ENCODE assay signal across 31 cellular contexts in the genomic region with DNA sequence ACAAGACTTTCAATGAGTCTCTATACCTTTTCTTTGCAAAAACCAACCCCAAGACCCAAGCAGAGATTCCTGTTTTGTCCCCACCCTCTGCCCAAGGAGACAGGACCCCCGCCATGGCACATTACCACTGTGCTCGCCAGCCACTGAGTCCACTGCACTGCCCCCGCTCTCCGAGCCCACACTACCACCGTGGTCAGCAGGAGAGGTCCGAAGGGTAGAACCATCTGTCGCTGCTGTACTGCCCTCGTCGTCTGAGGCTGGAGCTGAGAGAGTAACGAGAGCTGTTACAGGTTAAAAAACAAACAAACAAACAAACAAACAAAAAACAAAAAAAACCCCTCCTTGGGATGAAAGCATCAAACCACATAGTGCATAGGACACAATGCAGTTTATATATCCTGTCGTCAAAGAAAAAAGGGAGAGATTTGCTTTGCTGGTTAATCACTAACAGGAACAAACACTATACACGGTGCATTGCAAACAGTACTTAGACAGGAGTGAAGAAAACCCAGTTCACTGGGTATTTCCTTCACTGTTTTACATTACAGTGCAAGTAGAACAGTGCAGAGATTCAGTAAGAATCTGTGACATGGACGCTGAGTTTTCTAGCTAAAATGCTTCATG.
DNase-seq lines count a peak whose midpoint lies in the region; ATAC-seq, FAIRE-seq and TF ChIP-seq lines count a peak whose summit lies in the region.
"Had no signal": no experiment of that assay in that cellular context is flagged by ENCODE, and none has a peak within 500 bp of the region (broad histone marks: within the 10 kb centered on the region; RNA-seq: fewer than 3 reads in every experiment).

No MANE protein-coding gene starts in this region.

- ATAC-seq in mucosa of descending colon (peak; percentile 83), esophagus mucosa (no peak), GM19463 (IDR thresholded peaks at IDR 0.05; ENCODE audit: unreplicated experiment) (no peak)
- ATAC-seq: naive thymus-derived CD8-positive, alpha-beta T cell; stimulated activated memory B cell treated with anti-CD40 and anti-IgM and Interleukin-4, amounts not matched to agents 10 μg/mL and 1 μg/mL and 100 μg/mL, for 72 hours had no signal

- POLR2A ChIA-PET in A673 (lab: Charles Lee; ENCODE audit: low non-redundant PET): interaction anchor here (0.5 kb wide), 1 partner anchor 34 kb away, joined by 5 read pairs; no protein-coding TSS in a partner anchor

- peak; percentile 48 for DNase-seq in DMS53 treated with DMSO at 0.1 percent for 48 hours (lab: John Stamatoyannopoulos, UW; ENCODE audit: unreplicated experiment)
- no peak for DNase-seq in colonic mucosa
- no peak for DNase-seq in mucosa of descending colon
- no peak for DNase-seq in A673 (ENCODE audit: low spot score)
- no peak for DNase-seq in HTR-8/SVneo (ENCODE audit: insufficient read length, low spot score)
- DNase-seq: activated CD4-positive, alpha-beta T cell treated with anti-CD3 and anti-CD28 coated beads, Interleukin-2, amount 50 U/mL, for 48 hours; activated CD4-positive, CD25-positive, alpha-beta regulatory T cell; activated CD8-positive, alpha-beta memory T cell treated with anti-CD3 and anti-CD28 coated beads, Interleukin-2, amount 50 U/mL, for 4 hours; activated gamma-delta T cell treated with Interleukin-2 at 50 U/mL for 16 hours; Caco-2; dermis blood vessel endothelial cell; glutamatergic neuron; kidney glomerular epithelial cell; mesenchymal stem cell; naive thymus-derived CD8-positive, alpha-beta T cell; NCI-H1105; NCI-H2081 treated with DMSO at 0.1 percent for 48 hours; NCI-H774; SK-N-SH; spleen; stimulated activated CD4-positive, alpha-beta T cell treated with anti-CD3 and anti-CD28 coated beads, Interleukin-4, amount 100 ng/mL, for 1 hour; T-helper 9 cell; uterus had no signal

- no peaks in the 10 kb centered on the region for H3K27me3 ChIP-seq in KMS-11 (ENCODE audit: insufficient read depth, low read depth)
- no peaks in the 10 kb centered on the region for H3K27me3 ChIP-seq in colonic mucosa
- H3K27me3 ChIP-seq in A673 (replicated peaks; ENCODE audit: insufficient read depth, low read depth, low read length, poor library complexity): no peaks in the 10 kb centered on the region
- H3K27me3 ChIP-seq: right atrium auricular region, spleen, uterus had no signal

- no peaks in the 10 kb centered on the region for H3K79me2 ChIP-seq in KMS-11 (ENCODE audit: insufficient read depth, low read depth)

- H3K36me3 ChIP-seq in KMS-11 (ENCODE audit: insufficient read depth): no peaks in the 10 kb centered on the region; the same call in 1 of the 2 replicates
- peaks cover 22% of the 10 kb centered on the region for H3K36me3 ChIP-seq in colonic mucosa
- H3K36me3 ChIP-seq in mucosa of descending colon (ENCODE audit: low read depth): no peaks in the 10 kb centered on the region
- H3K36me3 ChIP-seq in A673 (ENCODE audit: insufficient read depth, low read length, poor library complexity, severe bottlenecking): peaks cover 91% of the 10 kb centered on the region
- H3K36me3 ChIP-seq: uterus had no signal

- BruUV-seq in A673 (replicated peaks; lab: Mats Ljungman, UMichigan): no TSS peak

- no peak for TF ChIP-seq CTCF in KMS-11 (conservative IDR thresholded peaks at IDR 0.05; ENCODE audit: low read depth, low read length)
- TF ChIP-seq CTCF in colonic mucosa (IDR thresholded peaks at IDR 0.05): no peak
- TF ChIP-seq CTCF in mucosa of descending colon (IDR thresholded peaks at IDR 0.05): no peak
- TF ChIP-seq CTCF in A673 (conservative IDR thresholded peaks at IDR 0.05; ENCODE audit: low read depth, low read length): no peak

- H3K4me3 ChIP-seq in KMS-11 (IDR thresholded peaks at IDR 0.05; ENCODE audit: insufficient read depth, low read depth, low read length): no peak overlapping the region
- no peak overlapping the region for H3K4me3 ChIP-seq in colonic mucosa
- H3K4me3 ChIP-seq in mucosa of descending colon: no peak overlapping the region
- H3K4me3 ChIP-seq in A673 (ENCODE audit: low read depth, low read length, poor library complexity, severe bottlenecking): no peak overlapping the region
- H3K4me3 ChIP-seq: right atrium auricular region, spleen, uterus had no signal

- CTCF ChIA-PET in A673 (lab: Charles Lee): no interaction called here

- no peak overlapping the region for H2AFZ ChIP-seq in KMS-11 (ENCODE audit: low read depth)

- H3K27ac ChIP-seq in KMS-11 (peak overlapping the region; percentile 62; the same call in 1 of the 2 replicates), colonic mucosa (peak overlapping the region; percentile 63), A673 (ENCODE audit: low read depth, low read length, poor library complexity, severe bottlenecking) (no peak overlapping the region)
- H3K27ac ChIP-seq: right atrium auricular region, spleen, uterus had no signal

- peak overlapping the region; percentile 48; the same call in 1 of the 2 replicates for H3K4me2 ChIP-seq in KMS-11
- H3K4me2 ChIP-seq: SK-N-SH had no signal

- peaks cover 47% of the 10 kb centered on the region for H3K4me1 ChIP-seq in KMS-11 (ENCODE audit: low read depth, poor library complexity, severe bottlenecking)
- H3K4me1 ChIP-seq in colonic mucosa: no peaks in the 10 kb centered on the region
- H3K4me1 ChIP-seq in mucosa of descending colon (ENCODE audit: low read depth): peaks cover 16% of the 10 kb centered on the region
- no peaks in the 10 kb centered on the region for H3K4me1 ChIP-seq in A673 (ENCODE audit: insufficient read depth, low read length, poor library complexity, severe bottlenecking)
- H3K4me1 ChIP-seq: Caco-2, right atrium auricular region, spleen, uterus had no signal

- H3K9ac ChIP-seq in KMS-11 (peak overlapping the region; percentile 4; the same call in 1 of the 2 replicates), colonic mucosa (ENCODE audit: low read depth in 2 of 2, low read length in 2 of 2) (peak overlapping the region in 1 of 2 donors; percentile 19)
- H3K9ac ChIP-seq: SK-N-SH had no signal

- H3K9me3 ChIP-seq in colonic mucosa (no peaks in the 10 kb centered on the region), mucosa of descending colon (no peaks in the 10 kb centered on the region), A673 (ENCODE audit: low read depth, low read length, poor library complexity, severe bottlenecking) (no peaks in the 10 kb centered on the region)
- H3K9me3 ChIP-seq: Caco-2, SK-N-SH, uterus had no signal

- intact Hi-C loops in colonic mucosa (cut with DNase I) (no loop called here), mucosa of descending colon (cut with DNase I, micrococcal nuclease) (no loop called here), A673 (cut with micrococcal nuclease; ENCODE audit: unreplicated experiment) (no loop called here)

- H4K20me1 ChIP-seq in KMS-11 (ENCODE audit: insufficient read depth): no peaks in the 10 kb centered on the region

- FAIRE-seq in HTR-8/SVneo (lab: Jason Lieb, UNC): no peak
- FAIRE-seq: endothelial cell of umbilical vein, GM12891, H1 had no signal
